Comparison of ENCODE assay signal across 9 cellular contexts in the genomic region with DNA sequence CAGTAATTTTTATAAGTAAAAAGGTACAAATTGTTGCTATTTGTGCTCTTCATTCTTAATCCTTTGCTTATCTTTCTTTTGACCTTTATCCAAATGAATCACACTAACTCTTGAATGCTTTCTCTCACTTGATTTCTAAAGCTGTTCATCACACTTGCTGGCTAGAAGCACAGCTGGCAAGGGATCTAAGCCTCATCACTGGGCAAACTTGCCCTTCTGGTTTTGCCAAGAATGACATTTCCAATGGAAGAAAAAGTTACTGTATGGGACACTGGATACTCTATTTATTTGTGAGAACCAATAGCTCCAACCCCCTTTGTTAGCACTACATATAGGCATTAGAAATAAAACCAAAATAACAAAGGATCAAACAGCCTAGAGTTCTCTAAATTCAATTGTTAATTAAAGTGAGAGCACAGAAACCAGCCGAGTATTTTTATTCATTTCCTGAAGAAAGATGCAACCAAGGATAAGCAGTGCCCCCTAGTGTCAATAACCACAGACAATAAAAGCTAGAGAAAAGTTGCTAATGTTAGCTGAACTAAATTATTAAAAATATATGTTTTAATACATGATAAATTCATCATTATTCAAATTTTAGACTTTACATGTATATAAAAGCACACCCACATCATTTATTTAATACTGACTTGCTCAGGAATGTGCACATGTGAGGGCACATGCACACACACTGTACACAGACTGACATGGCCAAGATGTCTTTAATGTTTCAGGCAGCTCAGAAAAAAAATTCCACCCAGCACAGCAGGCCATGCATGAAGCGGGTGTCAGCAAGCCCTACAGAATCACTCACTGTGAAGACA. TPM values are rescaled to one million over a fixed set of nuclear protein-coding genes. Genes with fewer than 3 reads are reported as not detected.
DNase-seq lines count a peak whose midpoint lies in the region; ATAC-seq and TF ChIP-seq lines count a peak whose summit lies in the region.
"Had no signal": no experiment of that assay in that cellular context is flagged by ENCODE, and none has a peak within 500 bp of the region (broad histone marks: within the 10 kb centered on the region; RNA-seq: fewer than 3 reads in every experiment).

No MANE protein-coding gene starts in this region.

- H3K14ac ChIP-seq in neuronal stem cell (ENCODE audit: low read length), result no peak overlapping the region

- H3K4me2 ChIP-seq in KMS-11 (peak overlapping the region; percentile 53), neuronal stem cell (ENCODE audit: insufficient read depth, low read length, poor library complexity, severe bottlenecking) (no peak overlapping the region)
- H3K4me2 ChIP-seq: BLaER1 had no signal

- H3K27me3 ChIP-seq in KMS-11 (ENCODE audit: insufficient read depth, low read depth) (no peaks in the 10 kb centered on the region), esophagus muscularis mucosa (no peaks in the 10 kb centered on the region), neuronal stem cell (ENCODE audit: control insufficient read depth in 3 of 3, insufficient read depth in 3 of 3, low read depth in 1 of 3, low read length in 3 of 3) (no peaks in the 10 kb centered on the region)
- H3K27me3 ChIP-seq: BLaER1 had no signal

- H2AFZ ChIP-seq in KMS-11 (ENCODE audit: low read depth) (no peak overlapping the region), neuronal stem cell (ENCODE audit: low read length) (no peak overlapping the region)

- TF ChIP-seq CTCF in KMS-11 (conservative IDR thresholded peaks at IDR 0.05; ENCODE audit: low read depth, low read length) (peak; percentile 87), esophagus muscularis mucosa (IDR thresholded peaks at IDR 0.05) (peak; percentile 63 to 72 (median 68))

- H3K79me2 ChIP-seq in KMS-11 (ENCODE audit: insufficient read depth, low read depth), result no peaks in the 10 kb centered on the region

- no peaks in the 10 kb centered on the region for H3K79me1 ChIP-seq in neuronal stem cell (ENCODE audit: low read depth, low read length)

- H3K4ac ChIP-seq in neuronal stem cell (ENCODE audit: low read length), result no peak overlapping the region

- H3K18ac ChIP-seq in neuronal stem cell (ENCODE audit: low read length), result no peak overlapping the region

- peak; percentile 74 for ATAC-seq in GM19035 (IDR thresholded peaks at IDR 0.05; ENCODE audit: unreplicated experiment)
- no peak for ATAC-seq in HG03442 (IDR thresholded peaks at IDR 0.05; ENCODE audit: unreplicated experiment)

- no peak for TF ChIP-seq POLR2A in esophagus muscularis mucosa (IDR thresholded peaks at IDR 0.05; ENCODE audit: low read depth)

- H2AK5ac ChIP-seq in neuronal stem cell (ENCODE audit: low read depth, low read length), result no peak overlapping the region

- DNase-seq in DMS153 treated with DMSO at 0.1 percent for 48 hours (lab: John Stamatoyannopoulos, UW; ENCODE audit: unreplicated experiment) (peak; percentile 9), DMS153 (lab: John Stamatoyannopoulos, UW) (no peak), RPMI7951 (ENCODE audit: low read depth) (peak; percentile 55), esophagus muscularis mucosa (ENCODE audit: extremely low spot score) (no peak), neuronal stem cell (ENCODE audit: low spot score) (peak; percentile 36)

- H4K8ac ChIP-seq in neuronal stem cell (ENCODE audit: low read depth, low read length), result no peak overlapping the region

- WGBS in esophagus muscularis mucosa, result 5% methylated on average over 2 of the region's 2 CpGs
- no CpG with 5 or more reads among the region's 2 CpGs for WGBS in neuronal stem cell (ENCODE audit: extremely low coverage in 2 of 2, insufficient read length in 2 of 2, insufficient replicate concordance in 1 of 2), 2 donors

- H4K20me1 ChIP-seq in KMS-11 (ENCODE audit: insufficient read depth), result no peaks in the 10 kb centered on the region

- no peak overlapping the region for H2BK12ac ChIP-seq in neuronal stem cell (ENCODE audit: low read length)

- H3K9me3 ChIP-seq in esophagus muscularis mucosa (no peaks in the 10 kb centered on the region), neuronal stem cell (replicated peaks in 1 of 2; ENCODE audit: control insufficient read depth in 2 of 2, insufficient read depth in 1 of 2, low read depth in 1 of 2, low read length in 2 of 2) (no peaks in the 10 kb centered on the region)
- H3K9me3 ChIP-seq: BLaER1 had no signal

- peaks cover 12% of the 10 kb centered on the region for H3K4me1 ChIP-seq in KMS-11 (ENCODE audit: low read depth, poor library complexity, severe bottlenecking)
- H3K4me1 ChIP-seq in esophagus muscularis mucosa, result peaks cover 0 to 10% (median 8%) of the 10 kb centered on the region in 4 donors
- H3K4me1 ChIP-seq in neuronal stem cell (ENCODE audit: control insufficient read depth in 2 of 2, insufficient read depth in 1 of 2, low read depth in 1 of 2, low read length in 2 of 2), result peaks cover 3 to 51% of the 10 kb centered on the region in 2 donors
- H3K4me1 ChIP-seq: BLaER1 had no signal

- no peaks in the 10 kb centered on the region for H3K36me3 ChIP-seq in KMS-11 (ENCODE audit: insufficient read depth)
- no peaks in the 10 kb centered on the region for H3K36me3 ChIP-seq in esophagus muscularis mucosa
- H3K36me3 ChIP-seq in neuronal stem cell (replicated peaks in 1 of 2; ENCODE audit: control insufficient read depth in 2 of 2, insufficient read depth in 2 of 2, low read length in 2 of 2), result no peaks in the 10 kb centered on the region
- H3K36me3 ChIP-seq: BLaER1 had no signal

- no peak for TF ChIP-seq EP300 in esophagus muscularis mucosa (IDR thresholded peaks at IDR 0.05)

- intact Hi-C loops in esophagus muscularis mucosa (cut with DNase I), result no loop called here

- no peak overlapping the region for H2BK15ac ChIP-seq in neuronal stem cell (ENCODE audit: low read length)

- H3K4me3 ChIP-seq in KMS-11 (IDR thresholded peaks at IDR 0.05; ENCODE audit: insufficient read depth, low read depth, low read length) (no peak overlapping the region), esophagus muscularis mucosa (no peak overlapping the region), neuronal stem cell (ENCODE audit: low read length in 2 of 2) (no peak overlapping the region)
- H3K4me3 ChIP-seq: BLaER1 had no signal

- H2BK120ac ChIP-seq in neuronal stem cell (ENCODE audit: low read depth, low read length), result no peak overlapping the region

- H3K23ac ChIP-seq in neuronal stem cell (ENCODE audit: low read depth, low read length, poor library complexity), result no peak overlapping the region

- H4K91ac ChIP-seq in neuronal stem cell (ENCODE audit: low read depth, low read length, poor library complexity), result no peak overlapping the region

- H3K9ac ChIP-seq in KMS-11 (no peak overlapping the region), neuronal stem cell (ENCODE audit: low read depth, low read length, poor library complexity) (no peak overlapping the region)
- H3K9ac ChIP-seq: BLaER1 had no signal

- H3K27ac ChIP-seq in KMS-11 (no peak overlapping the region), esophagus muscularis mucosa (replicated peaks in 1 of 4) (no peak overlapping the region), neuronal stem cell (replicated peaks; ENCODE audit: low read length) (peak overlapping the region; percentile 5)
- H3K27ac ChIP-seq: BLaER1 had no signal

- no peak overlapping the region for H2BK5ac ChIP-seq in neuronal stem cell (ENCODE audit: low read length)

RNA-seq across cellular contexts. Expression of a gene that starts 59.8 kb away (rescaled TPM):
- 0.10 and 0.24 TPM in 2 replicates for total RNA-seq in RPMI7951 (2014; rRNA removed; shearing (Covaris generic))
- 1 to 10 TPM in 3 of 4 donors, under 1 TPM in 1; 0.52 to 2.5 (median 1.2) TPM for total RNA-seq in esophagus muscularis mucosa
- under 0.01 TPM for polyA plus RNA-seq in neuronal stem cell (2013, experiment 1 of 2)
- polyA plus RNA-seq in neuronal stem cell (2013, experiment 2 of 2), result under 0.01 TPM

Comparison
In these comparisons a context has a peak if more than half of its experiments do, and no peak if none do; other contexts are left out.
1. DNase-seq: peak in DMS153 treated with DMSO at 0.1 percent for 48 hours (single experiment), RPMI7951 (single experiment) and neuronal stem cell (single experiment); none in DMS153 (single experiment) and esophagus muscularis mucosa (single experiment).